8 cellular contexts compared by ENCODE assay signal in genomic region chr4:150297861-150298474, GRCh38.
DNase-seq lines count a peak whose midpoint lies in the region; ATAC-seq and TF ChIP-seq lines count a peak whose summit lies in the region.

No MANE protein-coding gene starts in this region.

- no peaks in the 10 kb centered on the region for H3K36me3 Mint-ChIP-seq in endothelial cell (ENCODE audit: low read depth, unreplicated experiment)

- no peaks in the 10 kb centered on the region for H3K27me3 Mint-ChIP-seq in endothelial cell (ENCODE audit: unreplicated experiment)

- H3K4me1 Mint-ChIP-seq in endothelial cell (ENCODE audit: unreplicated experiment) = no peaks in the 10 kb centered on the region

- peak; percentile 5 for DNase-seq in NOMO-1 treated with DMSO at 0.1 percent for 48 hours (lab: John Stamatoyannopoulos, UW; ENCODE audit: unreplicated experiment)
- no peak for DNase-seq in NOMO-1 treated with dmso at 0.1 percent for 144 hours (lab: John Stamatoyannopoulos, UW; ENCODE audit: unreplicated experiment)
- peak; percentile 74 for DNase-seq in HT-29 (ENCODE audit: low spot score)
- DNase-seq in SK-MEL-5 (ENCODE audit: low read depth, low spot score) = peak; percentile 52
- DNase-seq in endothelial cell (ENCODE audit: low spot score) = peak; percentile 42
- DNase-seq in omental fat pad (ENCODE audit: low spot score) = peak; percentile 37
- no peak for DNase-seq in GOT3 (lab: John Stamatoyannopoulos, UW)

- TF ChIP-seq CTCF in endothelial cell (IDR thresholded peaks at IDR 0.05; ENCODE audit: unreplicated experiment) (peak; percentile 42), omental fat pad (IDR thresholded peaks at IDR 0.05) (no peak)

- ATAC-seq in omental fat pad (ENCODE audit: low FRiP score) = no peak
- no peak for ATAC-seq in HG02588 (IDR thresholded peaks at IDR 0.05; ENCODE audit: unreplicated experiment)

- H3K9me3 Mint-ChIP-seq in endothelial cell (ENCODE audit: unreplicated experiment) = no peaks in the 10 kb centered on the region

- H3K27ac Mint-ChIP-seq in endothelial cell (ENCODE audit: unreplicated experiment) = no peak overlapping the region

- H3K4me3 Mint-ChIP-seq in endothelial cell (ENCODE audit: unreplicated experiment) = no peak overlapping the region

- in situ Hi-C loops in SK-MEL-5 (cut with HindIII; ENCODE audit: low pct_unique_long_range_greater_than_20kb, low sequenced_read_pairs) = no loop called here

Comparison
In these comparisons a context has a peak if more than half of its experiments do, and no peak if none do; other contexts are left out.
1. DNase-seq: peak in NOMO-1 treated with DMSO at 0.1 percent for 48 hours (single experiment), HT-29 (single experiment), SK-MEL-5 (single experiment), endothelial cell (single experiment) and omental fat pad (single experiment); none in NOMO-1 treated with dmso at 0.1 percent for 144 hours (single experiment) and GOT3 (single experiment).